ENCODE assay signal across 8 cellular contexts in genomic region chr18:62881509-62882016, GRCh38.
DNase-seq lines count a peak whose midpoint lies in the region; ATAC-seq, FAIRE-seq and TF ChIP-seq lines count a peak whose summit lies in the region.

No MANE protein-coding gene starts in this region.

- H3K23ac ChIP-seq in H1 (ENCODE audit: insufficient read length), result no peak overlapping the region

- peak overlapping the region; percentile 62; the same call in 1 of the 2 replicates for H2BK5ac ChIP-seq in H1 (ENCODE audit: low read depth, low read length)

- CTCF ChIA-PET in A673 (lab: Charles Lee) (no interaction called here), H1 (lab: Charles Lee; ENCODE audit: partially characterized antibody) (interaction anchor here (0.6 kb wide), 1 partner anchor 92 kb away, joined by 3 read pairs; no protein-coding TSS in a partner anchor)

- H3K4ac ChIP-seq in H1 (replicated peaks; ENCODE audit: insufficient read length, low read depth, low read length), result peak overlapping the region; percentile 4

- no peak for TF ChIP-seq CTCF in A673 (conservative IDR thresholded peaks at IDR 0.05; ENCODE audit: low read depth, low read length)
- no peak for TF ChIP-seq CTCF in H1 (IDR thresholded peaks at IDR 0.05; ENCODE audit: control extremely low read depth in 1 of 3, insufficient read depth in 1 of 3, low read depth in 1 of 3, low read length in 3 of 3)

- no peak for TF ChIP-seq EP300 in H1 (IDR thresholded peaks at IDR 0.05; ENCODE audit: borderline replicate concordance in 1 of 2, low read depth in 2 of 2, low read length in 2 of 2)

- H4K8ac ChIP-seq in H1 (ENCODE audit: extremely low read depth, insufficient read depth, low read length), result no peak overlapping the region

- H3K27ac ChIP-seq in A673 (ENCODE audit: low read depth, low read length, poor library complexity, severe bottlenecking) (no peak overlapping the region), H1 (ENCODE audit: low read depth, low read length) (peak overlapping the region; percentile 19; the same call in 1 of the 2 replicates)

- H3K36me3 ChIP-seq in A673 (ENCODE audit: insufficient read depth, low read length, poor library complexity, severe bottlenecking) (no peaks in the 10 kb centered on the region), H1 (ENCODE audit: control insufficient read depth in 2 of 4, insufficient read depth in 4 of 4, low read length in 3 of 4) (no peaks in the 10 kb centered on the region)

- H3K9me3 ChIP-seq in A673 (ENCODE audit: low read depth, low read length, poor library complexity, severe bottlenecking) (no peaks in the 10 kb centered on the region), H1 (ENCODE audit: insufficient read depth in 2 of 2, low read depth in 1 of 2, low read length in 1 of 2) (no peaks in the 10 kb centered on the region)

- H2AK5ac ChIP-seq in H1 (ENCODE audit: low read depth, low read length), result no peak overlapping the region; the same call in 1 of the 2 replicates

- ATAC-seq in GM19351 (IDR thresholded peaks at IDR 0.05; ENCODE audit: unreplicated experiment) (peak; percentile 66), sciatic nerve (peak; percentile 93), GM19035 (IDR thresholded peaks at IDR 0.05; ENCODE audit: unreplicated experiment) (no peak)

- no peak overlapping the region for H2AFZ ChIP-seq in H1 (ENCODE audit: low read length)

- peak overlapping the region; percentile 50; the same call in 1 of the 2 replicates for H2BK12ac ChIP-seq in H1 (ENCODE audit: low read depth, low read length)

- peaks cover 2% of the 10 kb centered on the region; the same call in 1 of the 2 replicates for H3K79me1 ChIP-seq in H1 (ENCODE audit: low read depth, low read length)

- DNase-seq in A673 (ENCODE audit: low spot score) (peak; percentile 21), NCI-H446 treated with DMSO at 0.1 percent for 48 hours (lab: John Stamatoyannopoulos, UW) (peak; percentile 60), H1 (ENCODE audit: low read depth in 1 of 2, low spot score in 2 of 2) (no peak), sciatic nerve (ENCODE audit: low spot score) (no peak), NOMO-1 treated with DMSO at 0.1 percent for 48 hours (lab: John Stamatoyannopoulos, UW; ENCODE audit: unreplicated experiment) (no peak)
- DNase-seq in activated effector memory CD4-positive, alpha-beta T cell treated with Interleukin-2 at 50 U/mL for 16 hours, result no peak

- POLR2A ChIA-PET in A673 (lab: Charles Lee; ENCODE audit: low non-redundant PET), result no interaction called here
- POLR2A ChIA-PET in H1 (lab: Charles Lee; ENCODE audit: partially characterized antibody), result no interaction called here

- peak overlapping the region; percentile 52 for H4K91ac ChIP-seq in H1 (replicated peaks; ENCODE audit: insufficient read length, low read length)

- TF ChIP-seq RAD21 in H1 (IDR thresholded peaks at IDR 0.05 in 1 of 2, conservative IDR thresholded peaks at IDR 0.05 in 1 of 2; ENCODE audit: low read depth in 2 of 2, low read length in 2 of 2), result no peak

- no TSS peak for BruUV-seq in A673 (replicated peaks; lab: Mats Ljungman, UMichigan)

- no peak overlapping the region for H3K9ac ChIP-seq in H1 (replicated peaks in 1 of 4; ENCODE audit: extremely low read depth in 1 of 4, low read depth in 3 of 4, low read length in 3 of 4)

- no peak overlapping the region for H3K56ac ChIP-seq in H1 (replicated peaks; ENCODE audit: insufficient read length, low read depth, low read length)

- H3K27me3 ChIP-seq in A673 (replicated peaks; ENCODE audit: insufficient read depth, low read depth, low read length, poor library complexity), result no peaks in the 10 kb centered on the region
- no peaks in the 10 kb centered on the region for H3K27me3 ChIP-seq in H1 (replicated peaks in 1 of 4; ENCODE audit: control insufficient read depth in 3 of 4, extremely low read depth in 1 of 4, insufficient read depth in 3 of 4, low read length in 3 of 4)

- H3K4me2 ChIP-seq in H1 (ENCODE audit: insufficient read depth in 1 of 2, low read depth in 2 of 2, low read length in 2 of 2), result 0 out of 4 replicates have a peak overlapping the region, but pooled peaks of 1 of the 2 experiments have one; percentile 22

- no peak for TF ChIP-seq POLR2A in H1 (IDR thresholded peaks at IDR 0.05; ENCODE audit: control extremely low read depth in 1 of 2, low read depth in 2 of 2, low read length in 2 of 2)

- H3K4me1 ChIP-seq in A673 (ENCODE audit: insufficient read depth, low read length, poor library complexity, severe bottlenecking), result peaks cover 21% of the 10 kb centered on the region
- H3K4me1 ChIP-seq in H1 (replicated peaks in 1 of 4; ENCODE audit: control insufficient read depth in 3 of 4, insufficient read depth in 4 of 4, low read length in 3 of 4), result peaks cover 6 to 33% (median 23%) of the 10 kb centered on the region in 4 experiments; a peak in 6 of 7 replicates

- H4K20me1 ChIP-seq in H1 (replicated peaks in 1 of 2; ENCODE audit: control insufficient read depth in 1 of 2, insufficient read depth in 2 of 2, low read length in 2 of 2), result peaks cover 2 to 3% of the 10 kb centered on the region in 2 experiments

- FAIRE-seq in H1 (lab: Jason Lieb, UNC), result no peak

- no peak overlapping the region for H2BK120ac ChIP-seq in H1 (replicated peaks; ENCODE audit: low read depth, low read length)

- H3K4me3 ChIP-seq in A673 (ENCODE audit: low read depth, low read length, poor library complexity, severe bottlenecking), result no peak overlapping the region
- H3K4me3 ChIP-seq in H1 (ENCODE audit: extremely low read depth in 1 of 4, insufficient read depth in 2 of 4, low read depth in 3 of 4, low read length in 4 of 4), result no peak overlapping the region

- intact Hi-C loops in A673 (cut with micrococcal nuclease; ENCODE audit: unreplicated experiment) (no loop called here), sciatic nerve (cut with DNase I) (no loop called here)

- H2BK20ac ChIP-seq in H1 (ENCODE audit: low read length), result no peak overlapping the region

- no peak overlapping the region for H3K14ac ChIP-seq in H1 (ENCODE audit: insufficient read length)

- no peak overlapping the region for H4K5ac ChIP-seq in H1 (ENCODE audit: insufficient read length, low read depth, low read length)

- no peaks in the 10 kb centered on the region for H3K23me2 ChIP-seq in H1 (ENCODE audit: low read depth, low read length)

- H2BK15ac ChIP-seq in H1 (ENCODE audit: low read length), result no peak overlapping the region

- no peak overlapping the region for H3K18ac ChIP-seq in H1 (ENCODE audit: extremely low read depth, low read length)

- peaks cover 4 to 78% of the 10 kb centered on the region in 2 experiments; a peak in 3 of 4 replicates for H3K79me2 ChIP-seq in H1 (ENCODE audit: control insufficient read depth in 1 of 2, insufficient read depth in 2 of 2, low read length in 2 of 2)

- WGBS in H1 (ENCODE audit: extremely low coverage in 1 of 2, insufficient coverage in 1 of 2, insufficient read length in 1 of 2, insufficient replicate concordance in 2 of 2, low coverage in 1 of 2, low lambda C conversion rate in 2 of 2, missing lambda C conversion rate in 1 of 2), 2 experiments, result 87% methylated on average over 4 of the region's 4 CpGs; no CpG with 5 or more reads in 1 of the 2 experiments

TF ChIP-seq in H1, 55 proteins besides CTCF, POLR2A, EP300 and RAD21:
- TF ChIP-seq NRF1 (IDR thresholded peaks at IDR 0.05; ENCODE audit: low read depth, low read length) (no peak), CEBPB (IDR thresholded peaks at IDR 0.05; ENCODE audit: low read depth, low read length) (no peak), RXRA (IDR thresholded peaks at IDR 0.05; ENCODE audit: insufficient read depth, low read depth, low read length) (no peak), SUZ12 (IDR thresholded peaks at IDR 0.05; ENCODE audit: low read length) (no peak)

Comparison
In these comparisons a context has a peak if more than half of its experiments do, and no peak if none do; other contexts are left out.
1. DNase-seq: peak in A673 (single experiment) and NCI-H446 treated with DMSO at 0.1 percent for 48 hours (single experiment); none in H1 (0 of 2), sciatic nerve (single experiment), NOMO-1 treated with DMSO at 0.1 percent for 48 hours (single experiment) and activated effector memory CD4-positive, alpha-beta T cell treated with Interleukin-2 at 50 U/mL for 16 hours (single experiment).